In genomic region chr4:177047070-177047850, GRCh38 we compare ENCODE assay signal across 8 cellular contexts.
DNase-seq lines count a peak whose midpoint lies in the region; ATAC-seq, FAIRE-seq and TF ChIP-seq lines count a peak whose summit lies in the region.

No MANE protein-coding gene starts in this region.

- intact Hi-C loops in left ventricle myocardium superior (cut with micrococcal nuclease) (loop anchor here (5.0 to 10.0 kb wide), 2 partner anchors 482 to 670 kb away; no protein-coding TSS in a partner anchor), sigmoid colon (cut with DNase I) (loop anchor here (5.0 to 10.0 kb wide), 2 partner anchors 670 to 1012 kb away; no protein-coding TSS in a partner anchor), posterior vena cava (cut with DNase I) (loop anchor here in 1 of 2 donors (10.0 kb wide), 1 partner anchor 252 kb away; the partner anchor contains the start of gene VEGFC)

- TF ChIP-seq EP300 in sigmoid colon (IDR thresholded peaks at IDR 0.05) = no peak

- CTCF ChIA-PET in RWPE1 (lab: Yijun Ruan, JAX) = interaction anchor here (0.5 to 1.8 kb wide), 45 partner anchors 9 to 1219 kb away, joined by 3 to 22 read pairs (median 4); partner anchors contain the start of gene VEGFC

- ATAC-seq in GM21529 (IDR thresholded peaks at IDR 0.05; ENCODE audit: unreplicated experiment) (peak; percentile 81), left ventricle myocardium superior (peak; percentile 75)

- H3K36me3 ChIP-seq in sigmoid colon = no peaks in the 10 kb centered on the region

- H3K27ac ChIP-seq in RWPE1 (no peak overlapping the region), sigmoid colon (no peak overlapping the region)

- no peaks in the 10 kb centered on the region for H3K4me1 ChIP-seq in sigmoid colon

- peak; percentile 92 for FAIRE-seq in HTR-8/SVneo (lab: Jason Lieb, UNC)

- DNase-seq in GM04503 (ENCODE audit: low read depth) (peak; percentile 29), HTR-8/SVneo (ENCODE audit: insufficient read length, low spot score) (peak; percentile 56), RWPE1 (ENCODE audit: low spot score) (peak; percentile 52), left ventricle myocardium superior (peak; percentile 36), sigmoid colon (peak; percentile 67), posterior vena cava (ENCODE audit: low spot score) (no peak)
- DNase-seq in activated naive CD8-positive, alpha-beta T cell treated with anti-CD3 and anti-CD28 coated beads, Interleukin-2, amount 50 U/mL, for 16 hours (ENCODE audit: low read depth, low spot score) = peak; percentile 21

- no peak overlapping the region for H3K4me3 ChIP-seq in sigmoid colon

- WGBS in sigmoid colon, 2 donors = 37 to 51% methylated on average over 11 of the region's 11 CpGs

- no peak for TF ChIP-seq POLR2A in sigmoid colon (IDR thresholded peaks at IDR 0.05)

- TF ChIP-seq CTCF in RWPE1 (conservative IDR thresholded peaks at IDR 0.05; ENCODE audit: low read depth) (peak; percentile 86), sigmoid colon (IDR thresholded peaks at IDR 0.05) (peak in 3 of 4 experiments; percentile 28 to 73 (median 50))

- H3K9me3 ChIP-seq in sigmoid colon = no peaks in the 10 kb centered on the region

- POLR2A ChIA-PET in RWPE1 (lab: Yijun Ruan, JAX; ENCODE audit: low non-redundant PET) = no interaction called here

- H3K27me3 ChIP-seq in sigmoid colon = no peaks in the 10 kb centered on the region
